9 cellular contexts compared by ENCODE assay signal in genomic region chr4:102503301-102503746, GRCh38. TPM values are rescaled to one million over a fixed set of nuclear protein-coding genes. Genes with fewer than 3 reads are reported as not detected.
DNase-seq lines count a peak whose midpoint lies in the region; ATAC-seq lines count a peak whose summit lies in the region.
"Had no signal": no experiment of that assay in that cellular context is flagged by ENCODE, and none has a peak within 500 bp of the region (broad histone marks: within the 10 kb centered on the region; RNA-seq: fewer than 3 reads in every experiment).

No MANE protein-coding gene starts in this region.

- no peaks in the 10 kb centered on the region for H3K27me3 ChIP-seq in mucosa of stomach (ENCODE audit: control insufficient read depth, insufficient read depth, low read length)
- H3K27me3 ChIP-seq: foreskin keratinocyte had no signal

- H3K4me3 Mint-ChIP-seq in activated naive CD8-positive, alpha-beta T cell treated with anti-CD3 and anti-CD28 coated beads for 36 hours = peak overlapping the region; percentile 80

- peaks cover 6% of the 10 kb centered on the region for H3K9me3 Mint-ChIP-seq in activated naive CD8-positive, alpha-beta T cell treated with anti-CD3 and anti-CD28 coated beads for 36 hours

- no peak overlapping the region for H3K4me3 ChIP-seq in mucosa of stomach (ENCODE audit: low read length)

- H3K9ac ChIP-seq in mucosa of stomach (ENCODE audit: low read length) = peak overlapping the region; percentile 99

- ATAC-seq in HG03460 (IDR thresholded peaks at IDR 0.05; ENCODE audit: unreplicated experiment) = no peak
- no peak for ATAC-seq in GM18873 (IDR thresholded peaks at IDR 0.05; ENCODE audit: low FRiP score, unreplicated experiment)
- ATAC-seq: foreskin keratinocyte had no signal

- H3K27me3 Mint-ChIP-seq in activated naive CD8-positive, alpha-beta T cell treated with anti-CD3 and anti-CD28 coated beads for 36 hours = no peaks in the 10 kb centered on the region

- H3K9me3 ChIP-seq in mucosa of stomach (ENCODE audit: control insufficient read depth, low read length) = no peaks in the 10 kb centered on the region

- peak; percentile 46 for DNase-seq in CD1c-positive myeloid dendritic cell (ENCODE audit: extremely low spot score)
- peak; percentile 47 for DNase-seq in HT-29 (ENCODE audit: low spot score)
- DNase-seq in activated naive CD8-positive, alpha-beta T cell treated with anti-CD3 and anti-CD28 coated beads for 36 hours = no peak
- no peak for DNase-seq in HCEC 1CT
- no peak for DNase-seq in stimulated activated naive CD4-positive, alpha-beta T cell treated with Interleukin-2 at 50 U/mL for 16 hours (lab: John Stamatoyannopoulos, UW)

- H3K36me3 Mint-ChIP-seq in activated naive CD8-positive, alpha-beta T cell treated with anti-CD3 and anti-CD28 coated beads for 36 hours = peaks cover 46% of the 10 kb centered on the region

- H3K4me1 Mint-ChIP-seq in activated naive CD8-positive, alpha-beta T cell treated with anti-CD3 and anti-CD28 coated beads for 36 hours = peaks cover 29% of the 10 kb centered on the region

- peak overlapping the region; percentile 96 for H3K27ac Mint-ChIP-seq in activated naive CD8-positive, alpha-beta T cell treated with anti-CD3 and anti-CD28 coated beads for 36 hours

- H3K36me3 ChIP-seq in mucosa of stomach (ENCODE audit: control insufficient read depth, insufficient read depth, low read length) = no peaks in the 10 kb centered on the region

- H3K4me1 ChIP-seq in mucosa of stomach (ENCODE audit: control insufficient read depth, insufficient read depth, low read length) = peaks cover 16% of the 10 kb centered on the region

RNA-seq across cellular contexts. Expression of gene NFKB1, which starts 2.2 kb away (rescaled TPM):
- total RNA-seq in HT-29 (2014; rRNA removed; shearing (Covaris generic)) = 21.2 and 28.0 TPM in 2 replicates
- 100 to 1,000 TPM; 250 to 259 TPM for total RNA-seq in activated naive CD8-positive, alpha-beta T cell treated with anti-CD3 and anti-CD28 coated beads for 36 hours

Comparison
In these comparisons a context has a peak if more than half of its experiments do, and no peak if none do; other contexts are left out.
1. DNase-seq: peak in CD1c-positive myeloid dendritic cell (single experiment) and HT-29 (single experiment); none in activated naive CD8-positive, alpha-beta T cell treated with anti-CD3 and anti-CD28 coated beads for 36 hours (single experiment), HCEC 1CT (single experiment) and stimulated activated naive CD4-positive, alpha-beta T cell treated with Interleukin-2 at 50 U/mL for 16 hours (single experiment).